In the genomic region with DNA sequence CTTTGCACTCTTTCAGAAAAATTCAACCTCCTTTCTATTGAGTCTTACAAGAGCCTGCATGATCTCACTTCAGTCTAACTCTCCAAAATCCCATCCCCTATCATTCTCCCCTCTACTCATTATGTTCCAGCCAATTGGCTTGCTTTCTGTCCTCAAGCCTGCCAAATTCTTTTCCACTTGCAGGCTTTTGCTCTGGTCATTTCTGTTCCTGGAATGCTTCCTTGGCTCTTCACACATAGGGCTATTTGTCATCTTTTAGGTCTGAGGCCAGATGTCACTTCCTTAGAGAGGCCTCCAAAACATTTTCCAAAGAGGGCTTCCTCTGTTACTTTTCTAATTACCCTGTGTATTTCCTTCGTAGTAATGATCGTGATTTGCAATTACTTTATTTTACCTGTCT, we compare ENCODE assay signal across 11 cellular contexts. TPM values are rescaled to one million over a fixed set of nuclear protein-coding genes. Genes with fewer than 3 reads are reported as not detected.
DNase-seq lines count a peak whose midpoint lies in the region; ATAC-seq and TF ChIP-seq lines count a peak whose summit lies in the region.
"Had no signal": no experiment of that assay in that cellular context is flagged by ENCODE, and none has a peak within 500 bp of the region (broad histone marks: within the 10 kb centered on the region; RNA-seq: fewer than 3 reads in every experiment).

No MANE protein-coding gene starts in this region.

- TF ChIP-seq CTCF in heart left ventricle (IDR thresholded peaks at IDR 0.05), result no peak
- TF ChIP-seq CTCF in tibial artery (IDR thresholded peaks at IDR 0.05), result no peak

- H3K27me3 ChIP-seq in heart left ventricle (no peaks in the 10 kb centered on the region), tibial artery (no peaks in the 10 kb centered on the region)
- H3K27me3 ChIP-seq: gastrocnemius medialis had no signal

- H3K36me3 ChIP-seq in heart left ventricle, result no peaks in the 10 kb centered on the region
- H3K36me3 ChIP-seq in tibial artery, result no peaks in the 10 kb centered on the region
- H3K36me3 ChIP-seq: gastrocnemius medialis had no signal

- WGBS in heart left ventricle, 4 donors, result 7 to 47% (median 23%) methylated on average over 2 of the region's 2 CpGs

- H3K4me1 ChIP-seq in heart left ventricle (peaks cover 7 to 64% (median 49%) of the 10 kb centered on the region in 12 donors), tibial artery (peaks cover 0 to 44% (median 16%) of the 10 kb centered on the region in 4 donors)

- no peak for ATAC-seq in T-helper 17 cell
- peak in 3 of 4 donors; percentile 47 to 62 (median 51) for ATAC-seq in heart left ventricle
- ATAC-seq: gastrocnemius medialis had no signal

- H3K4me3 ChIP-seq in heart left ventricle (no peak overlapping the region), tibial artery (no peak overlapping the region)
- H3K4me3 ChIP-seq: gastrocnemius medialis, skin epidermis had no signal

- intact Hi-C loops in heart left ventricle (cut with DNase I) (loop anchor here in 1 of 10 donors (10.0 kb wide), 1 partner anchor 166 kb away; a partner anchor contains a TSS), tibial artery (cut with DNase I; ENCODE audit: low total_unique reads) (no loop called here)

- H3K27me3 Mint-ChIP-seq in T-helper 17 cell, result no peaks in the 10 kb centered on the region

- H3K27ac Mint-ChIP-seq in T-helper 17 cell, result peak overlapping the region; percentile 6
- H3K27ac Mint-ChIP-seq: mesothelial cell of epicardium had no signal

- H3K9me3 ChIP-seq in T-helper 17 cell (ENCODE audit: control insufficient read depth, low read length, poor library complexity, severe bottlenecking), result no peaks in the 10 kb centered on the region
- no peaks in the 10 kb centered on the region for H3K9me3 ChIP-seq in heart left ventricle
- H3K9me3 ChIP-seq in tibial artery, result no peaks in the 10 kb centered on the region
- H3K9me3 ChIP-seq: gastrocnemius medialis had no signal

- no peak for TF ChIP-seq POLR2A in heart left ventricle (IDR thresholded peaks at IDR 0.05)

- no peaks in the 10 kb centered on the region for H3K36me3 Mint-ChIP-seq in T-helper 17 cell (ENCODE audit: low read depth)
- H3K36me3 Mint-ChIP-seq: mesothelial cell of epicardium had no signal

- DNase-seq in GM04504 (ENCODE audit: low read depth) (peak; percentile 29), T-helper 17 cell (no peak), heart left ventricle (peak in 1 of 5 donors; percentile 23), pons (ENCODE audit: low spot score) (peak; percentile 77), SIG-M5 (lab: John Stamatoyannopoulos, UW) (no peak), tibial artery (no peak), NCI-H2227 (lab: John Stamatoyannopoulos, UW; ENCODE audit: unreplicated experiment) (no peak)
- DNase-seq: central memory CD4-positive, alpha-beta T cell; gastrocnemius medialis had no signal

- H3K27ac ChIP-seq in heart left ventricle (peak overlapping the region in 11 of 12 donors; percentile 7 to 82 (median 26)), tibial artery (no peak overlapping the region)
- H3K27ac ChIP-seq: gastrocnemius medialis, skin epidermis had no signal

- no peak overlapping the region for H3K4me3 Mint-ChIP-seq in T-helper 17 cell
- H3K4me3 Mint-ChIP-seq: mesothelial cell of epicardium had no signal

- H3K4me1 Mint-ChIP-seq in T-helper 17 cell, result peaks cover 21% of the 10 kb centered on the region

RNA-seq across cellular contexts. Expression of a gene that starts 11.8 kb away (rescaled TPM):
- total RNA-seq in T-helper 17 cell (100 to 1,000 TPM; 170 to 199 TPM), heart left ventricle (10 to 100 TPM; 10.5 to 24.0 (median 13.8) TPM)
- polyA plus RNA-seq in heart left ventricle, result 1 to 10 TPM; 8.6 to 9.9 TPM

Comparison
In these comparisons a context has a peak if more than half of its experiments do, and no peak if none do; other contexts are left out.
1. DNase-seq: peak in GM04504 (single experiment) and pons (single experiment); none in T-helper 17 cell (0 of 3), SIG-M5 (single experiment), tibial artery (0 of 2) and NCI-H2227 (single experiment).
2. H3K27ac ChIP-seq: peak in heart left ventricle (11 of 12); none in tibial artery (0 of 2).
3. RNA of a gene that starts 11.8 kb away (total RNA-seq): 170 to 199 TPM in T-helper 17 cell; 10.5 to 24.0 TPM in heart left ventricle; every median in the first group is over 4 times any median in the second.